Comparison of ENCODE assay signal across 30 cellular contexts in the genomic region with DNA sequence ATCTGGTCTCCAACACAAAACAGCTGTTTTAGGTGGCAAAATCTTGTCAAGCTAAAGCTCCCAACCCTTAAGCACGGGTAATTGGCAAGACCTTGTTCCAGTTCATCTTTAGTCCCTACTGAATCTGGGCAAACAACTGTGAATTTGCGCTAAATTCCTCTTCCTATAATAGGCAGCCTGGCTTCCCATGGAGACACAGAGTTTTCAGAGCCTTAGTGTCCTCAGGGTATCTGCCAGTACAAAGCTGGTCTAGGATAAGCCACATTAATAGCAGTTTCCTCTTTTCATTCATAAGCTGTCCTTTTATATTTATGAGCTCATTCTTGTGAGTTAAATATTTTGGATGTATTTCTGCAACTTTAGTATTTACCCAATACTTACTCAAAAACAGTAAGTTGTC. TPM values are rescaled to one million over a fixed set of nuclear protein-coding genes. Genes with fewer than 3 reads are reported as not detected.
"Had no signal": no experiment of that assay in that cellular context is flagged by ENCODE, and none has a peak within 500 bp of the region (broad histone marks: within the 10 kb centered on the region; RNA-seq: fewer than 3 reads in every experiment).

No MANE protein-coding gene starts in this region.

- H3K9me3 Mint-ChIP-seq: activated naive CD8-positive, alpha-beta T cell treated with anti-CD3 and anti-CD28 coated beads, Interleukin-2, amount 50 U/mL, for 24 hours; activated T-helper 1 cell treated with anti-CD3 and anti-CD28 coated beads, Interleukin-12 subunit alpha, Interleukin-12 subunit beta, Interleukin-2, Interleukin-4 antibody, amounts not matched to agents 30 ng/mL and 10 ng/mL and 1 ng/mL, durations not matched to agents 14 hours and 24 hours and 36 hours; dendritic cell treated with granulocyte-macrophage colony-stimulating factor and Interleukin-4, amounts not matched to agents 40 ng/mL and 50 ng/mL, for 4 days had no signal

- H3K4me3 ChIP-seq: gastrocnemius medialis, left lung, lung, pancreas, psoas muscle, right atrium auricular region, thyroid gland, upper lobe of right lung had no signal

- H3K36me3 ChIP-seq: gastrocnemius medialis, left lung, pancreas, right atrium auricular region, thyroid gland, upper lobe of right lung, WERI-Rb-1 had no signal

- H3K36me3 Mint-ChIP-seq: brain, natural killer cell had no signal

- H3K27me3 ChIP-seq: gastrocnemius medialis, left lung, pancreas, right atrium auricular region, thyroid gland, upper lobe of right lung had no signal

- H3K9me3 ChIP-seq: gastrocnemius medialis, left lung, pancreas, psoas muscle, right atrium auricular region, thyroid gland, upper lobe of right lung had no signal

- H3K4me1 Mint-ChIP-seq: activated naive CD8-positive, alpha-beta T cell treated with anti-CD3 and anti-CD28 coated beads, Interleukin-2, amount 50 U/mL, for 24 hours; natural killer cell had no signal

- DNase-seq: activated CD4-positive, alpha-beta T cell treated with anti-CD3 and anti-CD28 coated beads for 1 hour; activated CD4-positive, alpha-beta T cell treated with anti-CD3 and anti-CD28 coated beads, Interleukin-2, amount 50 U/mL, for 1 hour; activated CD8-positive, alpha-beta T cell treated with anti-CD3 and anti-CD28 coated beads, Interleukin-2, amount 10 ng/mL, durations not matched to agents 7 days and 5 days; activated gamma-delta T cell; activated naive CD4-positive, alpha-beta T cell treated with anti-CD3 and anti-CD28 coated beads, Interleukin-2, amount 50 U/mL, for 16 hours; activated naive CD8-positive, alpha-beta T cell treated with anti-CD3 and anti-CD28 coated beads, Interleukin-2, amount 50 U/mL, for 24 hours; anterior cingulate cortex; effector CD8-positive, alpha-beta T cell; gastrocnemius medialis; hippocampal formation; kidney glomerular epithelial cell; left lung; midbrain; natural killer cell; pancreas; psoas muscle; stimulated activated CD4-positive, alpha-beta T cell treated with anti-CD3 and anti-CD28 coated beads, Interleukin-4, amount 100 ng/mL, for 24 hours; stimulated activated naive CD4-positive, alpha-beta T cell treated with Interleukin-2 at 50 U/mL for 16 hours; thyroid gland; upper lobe of right lung; WERI-Rb-1 had no signal

- H3K27ac ChIP-seq: gastrocnemius medialis, left lung, pancreas, psoas muscle, right atrium auricular region, thyroid gland, upper lobe of right lung, WERI-Rb-1 had no signal

- H3K27ac Mint-ChIP-seq: activated CD8-positive, alpha-beta T cell treated with anti-CD3 and anti-CD28 coated beads, Interleukin-2, amount 10 ng/mL, durations not matched to agents 7 days and 5 days; activated naive CD8-positive, alpha-beta T cell treated with anti-CD3 and anti-CD28 coated beads, Interleukin-2, amount 50 U/mL, for 24 hours; activated T-helper 1 cell treated with anti-CD3 and anti-CD28 coated beads, Interleukin-12 subunit alpha, Interleukin-12 subunit beta, Interleukin-2, Interleukin-4 antibody, amounts not matched to agents 30 ng/mL and 10 ng/mL and 1 ng/mL, durations not matched to agents 14 hours and 24 hours and 36 hours; brain; dendritic cell treated with granulocyte-macrophage colony-stimulating factor and Interleukin-4, amounts not matched to agents 40 ng/mL and 50 ng/mL, for 4 days; natural killer cell had no signal

- H3K4me3 Mint-ChIP-seq: activated CD8-positive, alpha-beta T cell treated with anti-CD3 and anti-CD28 coated beads, Interleukin-2, amount 10 ng/mL, durations not matched to agents 7 days and 5 days; activated naive CD8-positive, alpha-beta T cell treated with anti-CD3 and anti-CD28 coated beads, Interleukin-2, amount 50 U/mL, for 24 hours; activated T-helper 1 cell treated with anti-CD3 and anti-CD28 coated beads, Interleukin-12 subunit alpha, Interleukin-12 subunit beta, Interleukin-2, Interleukin-4 antibody, amounts not matched to agents 30 ng/mL and 10 ng/mL and 1 ng/mL, durations not matched to agents 14 hours and 24 hours and 36 hours; brain; dendritic cell treated with granulocyte-macrophage colony-stimulating factor and Interleukin-4, amounts not matched to agents 40 ng/mL and 50 ng/mL, for 4 days; natural killer cell had no signal

- H3K27me3 Mint-ChIP-seq: activated naive CD8-positive, alpha-beta T cell treated with anti-CD3 and anti-CD28 coated beads, Interleukin-2, amount 50 U/mL, for 24 hours; dendritic cell treated with granulocyte-macrophage colony-stimulating factor and Interleukin-4, amounts not matched to agents 40 ng/mL and 50 ng/mL, for 4 days had no signal

- H3K4me1 ChIP-seq: gastrocnemius medialis, left lung, psoas muscle, right atrium auricular region, thyroid gland, upper lobe of right lung had no signal

- ATAC-seq: activated CD8-positive, alpha-beta T cell treated with anti-CD3 and anti-CD28 coated beads, Interleukin-2, amount 10 ng/mL, durations not matched to agents 7 days and 5 days; activated naive CD8-positive, alpha-beta T cell treated with anti-CD3 and anti-CD28 coated beads, Interleukin-2, amount 50 U/mL, for 24 hours; esophagus mucosa; gastrocnemius medialis; left lung; natural killer cell; pancreas; psoas muscle; upper lobe of right lung had no signal

- FAIRE-seq: pancreas, TTC549 had no signal

RNA-seq across cellular contexts. Expression of gene FGF10, which starts 59.5 kb away (rescaled TPM):
- total RNA-seq: activated CD8-positive, alpha-beta T cell treated with anti-CD3 and anti-CD28 coated beads, Interleukin-2, amount 10 ng/mL, durations not matched to agents 7 days and 5 days; activated T-helper 1 cell treated with anti-CD3 and anti-CD28 coated beads, Interleukin-12 subunit alpha, Interleukin-12 subunit beta, Interleukin-2, Interleukin-4 antibody, amounts not matched to agents 30 ng/mL and 10 ng/mL and 1 ng/mL, durations not matched to agents 14 hours and 24 hours and 36 hours; chondrocyte; natural killer cell; T-helper 2 cell treated with Interferon-gamma antibody and Interleukin-4, amounts not matched to agents 100 ng/mL and 5 ng/mL, for 36 hours had no signal
